In genomic region chr21:36551326-36551725, GRCh38 we compare ENCODE assay signal across 19 cellular contexts.
"Had no signal": no experiment of that assay in that cellular context is flagged by ENCODE, and none has a peak within 500 bp of the region (broad histone marks: within the 10 kb centered on the region; RNA-seq: fewer than 3 reads in every experiment).

No MANE protein-coding gene starts in this region.

- H3K4me1 Mint-ChIP-seq: activated B cell treated with CpG ODN at 0.5 μM for 24 hours; activated CD4-positive, alpha-beta memory T cell treated with anti-CD3 and anti-CD28 coated beads, Interleukin-2, amount 10 ng/mL, durations not matched to agents 7 days and 5 days; activated CD8-positive, alpha-beta memory T cell treated with anti-CD3 and anti-CD28 coated beads, Interleukin-2, amount 10 ng/mL, durations not matched to agents 7 days and 5 days; activated naive CD8-positive, alpha-beta T cell treated with anti-CD3 and anti-CD28 coated beads, Interleukin-2, amount 10 ng/mL, durations not matched to agents 7 days and 5 days; stimulated activated memory B cell treated with anti-CD40 and anti-IgM and Interleukin-4, amounts not matched to agents 10 μg/mL and 1 μg/mL and 100 μg/mL, for 72 hours; T-cell had no signal

- H3K36me3 ChIP-seq: brain microvascular endothelial cell, prostate gland, right atrium auricular region had no signal

- H3K27me3 ChIP-seq: right atrium auricular region had no signal

- DNase-seq: activated B cell treated with CpG ODN at 0.5 μM for 24 hours; activated CD4-positive, alpha-beta memory T cell treated with anti-CD3 and anti-CD28 coated beads, Interleukin-2, amount 10 ng/mL, durations not matched to agents 7 days and 5 days; activated CD4-positive, alpha-beta T cell treated with anti-CD3 and anti-CD28 coated beads for 4 hours; activated CD8-positive, alpha-beta memory T cell treated with anti-CD3 and anti-CD28 coated beads, Interleukin-2, amount 10 ng/mL, durations not matched to agents 7 days and 5 days; activated naive CD4-positive, alpha-beta T cell treated with Interleukin-2 at 50 U/mL for 16 hours; activated naive CD8-positive, alpha-beta T cell treated with anti-CD3 and anti-CD28 coated beads, Interleukin-2, amount 10 ng/mL, durations not matched to agents 7 days and 5 days; brain microvascular endothelial cell; central memory CD4-positive, alpha-beta T cell; dorsolateral prefrontal cortex; glutamatergic neuron; stimulated activated CD4-positive, alpha-beta T cell treated with anti-CD3 and anti-CD28 coated beads, Interleukin-4, amount 100 ng/mL, for 4 hours; T-cell had no signal

- ATAC-seq: activated CD8-positive, alpha-beta memory T cell treated with anti-CD3 and anti-CD28 coated beads, Interleukin-2, amount 10 ng/mL, durations not matched to agents 7 days and 5 days; foreskin keratinocyte; stimulated activated memory B cell treated with anti-CD40 and anti-IgM and Interleukin-4, amounts not matched to agents 10 μg/mL and 1 μg/mL and 100 μg/mL, for 72 hours; T-cell had no signal

- H3K9me3 ChIP-seq: prostate gland, right atrium auricular region had no signal

- H3K36me3 Mint-ChIP-seq: activated CD8-positive, alpha-beta memory T cell treated with anti-CD3 and anti-CD28 coated beads, Interleukin-2, amount 10 ng/mL, durations not matched to agents 7 days and 5 days; activated naive CD8-positive, alpha-beta T cell treated with anti-CD3 and anti-CD28 coated beads, Interleukin-2, amount 10 ng/mL, durations not matched to agents 7 days and 5 days; mesothelial cell of epicardium; stimulated activated memory B cell treated with anti-CD40 and anti-IgM and Interleukin-4, amounts not matched to agents 10 μg/mL and 1 μg/mL and 100 μg/mL, for 72 hours; T-cell had no signal

- H3K4me3 Mint-ChIP-seq: activated B cell treated with CpG ODN at 0.5 μM for 24 hours; activated CD4-positive, alpha-beta memory T cell treated with anti-CD3 and anti-CD28 coated beads, Interleukin-2, amount 10 ng/mL, durations not matched to agents 7 days and 5 days; activated CD8-positive, alpha-beta memory T cell treated with anti-CD3 and anti-CD28 coated beads, Interleukin-2, amount 10 ng/mL, durations not matched to agents 7 days and 5 days; activated naive CD8-positive, alpha-beta T cell treated with anti-CD3 and anti-CD28 coated beads, Interleukin-2, amount 10 ng/mL, durations not matched to agents 7 days and 5 days; mesothelial cell of epicardium; neural crest cell; stimulated activated memory B cell treated with anti-CD40 and anti-IgM and Interleukin-4, amounts not matched to agents 10 μg/mL and 1 μg/mL and 100 μg/mL, for 72 hours; T-cell had no signal

- H3K27ac Mint-ChIP-seq: activated B cell treated with CpG ODN at 0.5 μM for 24 hours; activated CD4-positive, alpha-beta memory T cell treated with anti-CD3 and anti-CD28 coated beads, Interleukin-2, amount 10 ng/mL, durations not matched to agents 7 days and 5 days; activated CD8-positive, alpha-beta memory T cell treated with anti-CD3 and anti-CD28 coated beads, Interleukin-2, amount 10 ng/mL, durations not matched to agents 7 days and 5 days; activated naive CD8-positive, alpha-beta T cell treated with anti-CD3 and anti-CD28 coated beads, Interleukin-2, amount 10 ng/mL, durations not matched to agents 7 days and 5 days; stimulated activated memory B cell treated with anti-CD40 and anti-IgM and Interleukin-4, amounts not matched to agents 10 μg/mL and 1 μg/mL and 100 μg/mL, for 72 hours; T-cell had no signal

- H3K4me1 ChIP-seq: foreskin keratinocyte, prostate gland had no signal

- H3K4me3 ChIP-seq: dorsolateral prefrontal cortex, lung, prostate gland, right atrium auricular region had no signal

- H3K27ac ChIP-seq: brain microvascular endothelial cell, dorsolateral prefrontal cortex, foreskin keratinocyte, prostate gland, right atrium auricular region had no signal

- H3K9me3 Mint-ChIP-seq: activated B cell treated with CpG ODN at 0.5 μM for 24 hours; activated CD4-positive, alpha-beta memory T cell treated with anti-CD3 and anti-CD28 coated beads, Interleukin-2, amount 10 ng/mL, durations not matched to agents 7 days and 5 days; activated naive CD8-positive, alpha-beta T cell treated with anti-CD3 and anti-CD28 coated beads, Interleukin-2, amount 10 ng/mL, durations not matched to agents 7 days and 5 days; mesothelial cell of epicardium; neural crest cell; stimulated activated memory B cell treated with anti-CD40 and anti-IgM and Interleukin-4, amounts not matched to agents 10 μg/mL and 1 μg/mL and 100 μg/mL, for 72 hours; T-cell had no signal

- H3K27me3 Mint-ChIP-seq: activated naive CD8-positive, alpha-beta T cell treated with anti-CD3 and anti-CD28 coated beads, Interleukin-2, amount 10 ng/mL, durations not matched to agents 7 days and 5 days had no signal
